In genomic region chr2:232351686-232352510, GRCh38 we compare ENCODE assay signal across 20 cellular contexts. TPM values are rescaled to one million over a fixed set of nuclear protein-coding genes. Genes with fewer than 3 reads are reported as not detected.
A peak's percentile ranks its signal among the peaks of the same experiment; 100 is the strongest.
DNase-seq lines count a peak whose midpoint lies in the region; ATAC-seq and TF ChIP-seq lines count a peak whose summit lies in the region.
"Had no signal": no experiment of that assay in that cellular context is flagged by ENCODE, and none has a peak within 500 bp of the region (broad histone marks: within the 10 kb centered on the region; RNA-seq: fewer than 3 reads in every experiment).

No MANE protein-coding gene starts in this region.

- no peak for TF ChIP-seq EP300 in suprapubic skin (IDR thresholded peaks at IDR 0.05)

- H3K4me1 ChIP-seq in heart left ventricle (peaks cover 0 to 20% (median 0%) of the 10 kb centered on the region in 12 donors), left lung (peaks cover 0 to 3% of the 10 kb centered on the region in 2 donors), suprapubic skin (peaks cover 30% of the 10 kb centered on the region)

- no peaks in the 10 kb centered on the region for H3K36me3 ChIP-seq in heart left ventricle
- H3K36me3 ChIP-seq in left lung, result no peaks in the 10 kb centered on the region
- no peaks in the 10 kb centered on the region for H3K36me3 ChIP-seq in suprapubic skin
- H3K36me3 ChIP-seq: Peyer's patch had no signal

- H3K4me3 ChIP-seq in heart left ventricle (no peak overlapping the region), left lung (no peak overlapping the region), suprapubic skin (peak overlapping the region; percentile 33)
- H3K4me3 ChIP-seq: Peyer's patch had no signal

- no peak overlapping the region for H3K27ac ChIP-seq in heart left ventricle
- H3K27ac ChIP-seq in left lung, result no peak overlapping the region
- H3K27ac ChIP-seq in suprapubic skin, result no peak overlapping the region
- H3K27ac ChIP-seq: 22Rv1, parathyroid adenoma, Peyer's patch had no signal

- intact Hi-C loops in Right ventricle myocardium superior (cut with DNase I) (no loop called here), heart left ventricle (cut with DNase I) (no loop called here), left lung (cut with DNase I) (no loop called here)

- H3K9me3 ChIP-seq in heart left ventricle (no peaks in the 10 kb centered on the region), left lung (no peaks in the 10 kb centered on the region), suprapubic skin (no peaks in the 10 kb centered on the region)

- TF ChIP-seq POLR2A in heart left ventricle (IDR thresholded peaks at IDR 0.05), result no peak
- TF ChIP-seq POLR2A in suprapubic skin (IDR thresholded peaks at IDR 0.05), result no peak

- WGBS in heart left ventricle, 4 donors, result 15 to 38% (median 23%) methylated on average over 20 to 73 of the region's 73 CpGs
- 15% methylated on average over 9 of the region's 73 CpGs for WGBS in suprapubic skin

- DNase-seq in DMS 273 (lab: John Stamatoyannopoulos, UW; ENCODE audit: unreplicated experiment) (peak; percentile 40), DMS 273 treated with DMSO at 0.1 percent for 48 hours (lab: John Stamatoyannopoulos, UW) (no peak), Right ventricle myocardium superior (peak; percentile 24), heart left ventricle (no peak), left lung (peak; percentile 24 to 65), suprapubic skin (ENCODE audit: low spot score in 2 of 2) (peak; percentile 53 to 76)
- DNase-seq: activated CD4-positive, alpha-beta T cell treated with anti-CD3 and anti-CD28 coated beads for 1 hour; activated gamma-delta T cell treated with Interleukin-2 at 50 U/mL for 16 hours; Calu3; NCI-H226; stimulated activated CD4-positive, alpha-beta T cell treated with anti-CD3 and anti-CD28 coated beads, Interleukin-4, amount 100 ng/mL, for 1 hour had no signal

- peaks cover 34 to 71% (median 53%) of the 10 kb centered on the region in 9 donors for H3K27me3 ChIP-seq in heart left ventricle
- peaks cover 32 to 77% of the 10 kb centered on the region in 2 donors for H3K27me3 ChIP-seq in left lung
- H3K27me3 ChIP-seq in suprapubic skin, result peaks cover 55% of the 10 kb centered on the region

- TF ChIP-seq CTCF in heart left ventricle (IDR thresholded peaks at IDR 0.05), result no peak
- no peak for TF ChIP-seq CTCF in left lung (IDR thresholded peaks at IDR 0.05)
- TF ChIP-seq CTCF in suprapubic skin (IDR thresholded peaks at IDR 0.05), result no peak

- ATAC-seq in Right ventricle myocardium superior (ENCODE audit: poor library complexity) (no peak), heart left ventricle (no peak), left lung (no peak), GM21825 (IDR thresholded peaks at IDR 0.05; ENCODE audit: unreplicated experiment) (no peak), GM21515 (IDR thresholded peaks at IDR 0.05; ENCODE audit: unreplicated experiment) (no peak)

RNA-seq across cellular contexts. Expression of gene ALPP, which starts 26.7 kb away (rescaled TPM):
- total RNA-seq in Right ventricle myocardium superior (not detected), heart left ventricle (not detected), left lung (10 to 100 TPM in 1 of 2 donors, 1 to 10 TPM in 1; 3.1 to 14.1 TPM), suprapubic skin (not detected)
- polyA plus RNA-seq in heart left ventricle, result not detected
- total RNA-seq: Calu3, Peyer's patch, skeletal muscle tissue had no signal
- polyA plus RNA-seq: BJ had no signal

RNA-seq across cellular contexts. Expression of gene ALPG, which starts 54.7 kb away (rescaled TPM):
- total RNA-seq in Right ventricle myocardium superior (not detected), heart left ventricle (not detected), left lung (under 1 TPM in 1 of 2 donors, not detected in 1; 0.16 TPM), suprapubic skin (not detected)
- polyA plus RNA-seq in heart left ventricle, result not detected
- total RNA-seq: Calu3, H4, M059J, Peyer's patch, skeletal muscle tissue had no signal
- polyA plus RNA-seq: BJ had no signal

Comparison
In these comparisons a context has a peak if more than half of its experiments do, and no peak if none do; other contexts are left out.
1. DNase-seq: peak in DMS 273 (single experiment), Right ventricle myocardium superior (single experiment), left lung (2 of 2) and suprapubic skin (2 of 2); none in DMS 273 treated with DMSO at 0.1 percent for 48 hours (single experiment) and heart left ventricle (0 of 5).